Comparison of ENCODE assay signal across 11 cellular contexts in the genomic region with DNA sequence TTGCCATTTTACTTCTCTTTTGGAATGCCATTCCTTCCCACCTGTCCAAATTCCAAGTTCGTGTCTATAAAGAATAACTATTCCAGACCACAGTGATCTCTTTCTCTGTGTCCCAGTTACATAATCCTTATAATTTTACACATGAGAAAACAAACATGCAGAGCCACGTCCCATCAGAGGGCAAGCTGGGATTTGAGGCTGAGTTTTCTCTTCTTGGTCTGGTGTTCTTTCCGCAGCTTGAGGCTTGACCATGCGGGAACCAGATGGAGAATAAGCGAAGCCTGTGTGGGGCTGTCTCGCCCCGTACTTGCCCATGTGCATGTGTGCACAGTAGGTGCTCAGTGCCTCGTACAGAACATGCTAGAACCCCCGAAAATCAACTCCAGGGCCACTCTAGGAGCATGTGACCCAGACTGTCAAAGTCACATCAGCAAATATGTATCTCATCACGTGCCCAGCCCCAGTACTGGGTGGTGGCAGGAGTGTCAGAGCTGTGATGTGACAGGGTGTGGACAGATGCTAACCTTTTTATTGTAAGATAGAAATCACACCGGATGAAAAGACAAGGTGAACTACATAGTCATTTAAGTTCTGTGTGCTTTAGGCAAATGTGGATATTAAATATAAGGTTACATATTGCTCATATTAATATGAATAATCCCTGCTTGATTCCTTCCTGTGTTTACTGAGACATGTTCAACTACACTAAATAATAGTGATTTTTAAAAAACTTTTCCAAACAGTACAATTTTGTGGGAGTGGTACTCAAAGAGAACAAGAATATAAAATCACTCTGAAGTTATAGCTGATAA. TPM values are rescaled to one million over a fixed set of nuclear protein-coding genes. Genes with fewer than 3 reads are reported as not detected.
DNase-seq lines count a peak whose midpoint lies in the region; ATAC-seq and TF ChIP-seq lines count a peak whose summit lies in the region.
"Had no signal": no experiment of that assay in that cellular context is flagged by ENCODE, and none has a peak within 500 bp of the region (broad histone marks: within the 10 kb centered on the region; RNA-seq: fewer than 3 reads in every experiment).

No MANE protein-coding gene starts in this region.

- H2AFZ ChIP-seq in ACC112 (ENCODE audit: low read length, unreplicated experiment): no peak overlapping the region

- no peaks in the 10 kb centered on the region for H3K27me3 Mint-ChIP-seq in IgD-negative memory B cell
- H3K27me3 Mint-ChIP-seq in memory B cell: no peaks in the 10 kb centered on the region

- H3K9me3 Mint-ChIP-seq in IgD-negative memory B cell (no peaks in the 10 kb centered on the region), memory B cell (no peaks in the 10 kb centered on the region)

- in situ Hi-C loops in HAP-1 (cut with MboI; ENCODE audit: low sequenced_read_pairs): no loop called here

- H3K36me3 ChIP-seq in ACC112 (ENCODE audit: insufficient read depth, low read length) (peaks cover 32% of the 10 kb centered on the region), body of pancreas (replicated peaks in 1 of 2; ENCODE audit: insufficient read depth in 1 of 2, low read depth in 2 of 2) (no peaks in the 10 kb centered on the region), HAP-1 (replicated peaks) (peaks cover 10% of the 10 kb centered on the region)

- peak in 1 of 4 donors; percentile 31 for DNase-seq in body of pancreas
- no peak for DNase-seq in memory B cell (ENCODE audit: low spot score in 2 of 2)
- no peak for DNase-seq in GOT3 (lab: John Stamatoyannopoulos, UW)
- DNase-seq in HAP-1 (ENCODE audit: low spot score in 2 of 2): no peak
- DNase-seq: DMS53, NCI-H1105 treated with DMSO at 0.1 percent for 48 hours had no signal

- H3K27ac Mint-ChIP-seq in IgD-negative memory B cell: peak overlapping the region; percentile 94 to 99 (median 96)
- peak overlapping the region; percentile 95 for H3K27ac Mint-ChIP-seq in memory B cell

- H3K36me3 Mint-ChIP-seq in IgD-negative memory B cell (no peaks in the 10 kb centered on the region), memory B cell (peaks cover 5% of the 10 kb centered on the region)

- H3K4me3 Mint-ChIP-seq in IgD-negative memory B cell (peak overlapping the region in 3 of 4 donors; percentile 5 to 76 (median 51)), memory B cell (peak overlapping the region; percentile 59)

- ATAC-seq in body of pancreas (no peak), memory B cell (ENCODE audit: low read depth) (no peak), GM21717 (IDR thresholded peaks at IDR 0.05; ENCODE audit: unreplicated experiment) (no peak), GM18502 (IDR thresholded peaks at IDR 0.05; ENCODE audit: poor library complexity, unreplicated experiment) (no peak)
- ATAC-seq: HCT116 had no signal

- H3K79me2 ChIP-seq in ACC112 (ENCODE audit: control insufficient read depth, insufficient read depth, low read length, unreplicated experiment): peaks cover 34% of the 10 kb centered on the region

- H3K4me1 Mint-ChIP-seq in IgD-negative memory B cell (peaks cover 17 to 29% (median 27%) of the 10 kb centered on the region in 3 donors), memory B cell (peaks cover 20% of the 10 kb centered on the region)

- intact Hi-C loops in body of pancreas (cut with DNase I): no loop called here

- WGBS in body of pancreas, 2 donors: 26 to 28% methylated on average over 7 to 11 of the region's 11 CpGs

- H3K4me3 ChIP-seq in ACC112 (ENCODE audit: low read depth, low read length): peak overlapping the region; percentile 94
- no peak overlapping the region for H3K4me3 ChIP-seq in body of pancreas
- H3K4me3 ChIP-seq in HAP-1: no peak overlapping the region

- no peak for TF ChIP-seq CTCF in body of pancreas (IDR thresholded peaks at IDR 0.05)

- H3K4me1 ChIP-seq in ACC112 (ENCODE audit: control insufficient read depth, insufficient read depth, low read length, unreplicated experiment) (peaks cover 30% of the 10 kb centered on the region), body of pancreas (peaks cover 73% of the 10 kb centered on the region), HAP-1 (peaks cover 4% of the 10 kb centered on the region)

- no peaks in the 10 kb centered on the region for H3K9me3 ChIP-seq in body of pancreas
- peaks cover 2% of the 10 kb centered on the region; the same call in 1 of the 2 replicates for H3K9me3 ChIP-seq in HAP-1

- H3K27ac ChIP-seq in ACC112 (ENCODE audit: low read depth, low read length): no peak overlapping the region
- peak overlapping the region in 3 of 4 donors; percentile 10 to 96 (median 22) for H3K27ac ChIP-seq in body of pancreas

- H3K27me3 ChIP-seq in ACC112 (ENCODE audit: insufficient read depth, low read length): no peaks in the 10 kb centered on the region
- H3K27me3 ChIP-seq in body of pancreas: no peaks in the 10 kb centered on the region
- no peaks in the 10 kb centered on the region for H3K27me3 ChIP-seq in HAP-1 (ENCODE audit: low read depth)

- peak in 1 of 3 donors; percentile 26 for TF ChIP-seq POLR2A in body of pancreas (IDR thresholded peaks at IDR 0.05)

RNA-seq across cellular contexts. Expression of a gene that starts 3.2 kb away (rescaled TPM):
- 28.5 TPM for polyA plus RNA-seq in IgD-negative memory B cell
- 10 to 100 TPM; 47.0 to 79.8 TPM for total RNA-seq in body of pancreas
